Comparison of ENCODE assay signal across 8 cellular contexts in the genomic region with DNA sequence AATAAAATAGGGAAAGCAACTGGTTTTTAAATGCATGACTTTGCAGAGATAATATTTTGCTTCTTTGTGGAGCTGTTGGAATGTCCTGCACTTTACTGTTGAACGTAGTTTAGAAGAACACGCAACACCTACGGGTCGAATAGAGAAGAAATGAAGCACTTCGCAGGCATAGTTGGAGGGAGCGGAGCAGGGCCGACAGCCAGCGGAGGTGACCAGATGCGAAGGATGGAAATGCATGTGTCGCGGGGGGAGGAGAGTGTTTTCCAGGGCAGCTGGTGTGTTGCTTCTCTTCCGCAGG. TPM values are rescaled to one million over a fixed set of nuclear protein-coding genes. Genes with fewer than 3 reads are reported as not detected.
DNase-seq lines count a peak whose midpoint lies in the region; TF ChIP-seq lines count a peak whose summit lies in the region.

No MANE protein-coding gene starts in this region.

- H3F3A ChIP-seq in PC-9 (ENCODE audit: insufficient read depth, low read depth), result peaks cover 31% of the 10 kb centered on the region; the same call in 1 of the 2 replicates

- POLR2A ChIA-PET in PC-9 (lab: Charles Lee; ENCODE audit: unreplicated experiment), result interaction anchor here (0.6 to 0.7 kb wide), 4 partner anchors 31 to 1101 kb away, joined by 3 to 8 read pairs (median 6); no protein-coding TSS in a partner anchor

- intact Hi-C loops in PC-9 (cut with micrococcal nuclease; ENCODE audit: unreplicated experiment) (loop anchor here (2.0 kb wide), 1 partner anchor 72 kb away; the partner anchor contains the start of gene CEBPA), colonic mucosa (cut with DNase I) (loop anchor here (5.0 kb wide), 1 partner anchor 67 kb away; no protein-coding TSS in a partner anchor), uterus (cut with DNase I; ENCODE audit: low total_unique reads) (no loop called here)

- no peaks in the 10 kb centered on the region for H3K9me2 ChIP-seq in PC-9 (ENCODE audit: insufficient read depth)

- H2AFZ ChIP-seq in PC-9, result no peak overlapping the region

- H3K9me3 ChIP-seq in PC-9 (ENCODE audit: insufficient read depth, low read depth), result no peaks in the 10 kb centered on the region
- H3K9me3 ChIP-seq in colonic mucosa, result no peaks in the 10 kb centered on the region
- no peaks in the 10 kb centered on the region for H3K9me3 ChIP-seq in mononuclear cell (ENCODE audit: low read depth, low read length)
- H3K9me3 ChIP-seq in uterus, result no peaks in the 10 kb centered on the region

- no peak for TF ChIP-seq CTCF in PC-9 (conservative IDR thresholded peaks at IDR 0.05)
- no peak for TF ChIP-seq CTCF in colonic mucosa (IDR thresholded peaks at IDR 0.05)
- no peak for TF ChIP-seq CTCF in uterus (IDR thresholded peaks at IDR 0.05)

- peak overlapping the region; percentile 98 for H3K27ac ChIP-seq in PC-9
- H3K27ac ChIP-seq in colonic mucosa, result peak overlapping the region; percentile 92
- peak overlapping the region; percentile 93 to 100 for H3K27ac ChIP-seq in uterus

- H3K4me3 ChIP-seq in PC-9 (peak overlapping the region; percentile 95), colonic mucosa (peak overlapping the region; percentile 56), mononuclear cell (ENCODE audit: low read length) (peak overlapping the region; percentile 62), uterus (peak overlapping the region; percentile 55 to 98)

- peak overlapping the region; percentile 87 to 94 for H3K9ac ChIP-seq in colonic mucosa (ENCODE audit: low read depth in 2 of 2, low read length in 2 of 2)

- peak; percentile 62 for DNase-seq in activated CD8-positive, alpha-beta memory T cell treated with anti-CD3 and anti-CD28 coated beads for 24 hours
- DNase-seq in activated CD8-positive, alpha-beta memory T cell treated with anti-CD3 and anti-CD28 coated beads, Interleukin-2, amount 50 U/mL, for 48 hours, result no peak
- no peak for DNase-seq in PC-9
- no peak for DNase-seq in colonic mucosa
- DNase-seq in uterus, result peak in 1 of 2 donors; percentile 27
- DNase-seq in amygdala (lab: John Stamatoyannopoulos, UW), result no peak
- DNase-seq in NCI-H2029 treated with DMSO at 0.1 percent for 48 hours (lab: John Stamatoyannopoulos, UW), result no peak

- CTCF ChIA-PET in PC-9 (lab: Charles Lee), result interaction anchor here (0.9 to 1.6 kb wide), 3 partner anchors 50 to 77 kb away, joined by 3 to 4 read pairs (median 3); no protein-coding TSS in a partner anchor

- H4K20me1 ChIP-seq in PC-9 (ENCODE audit: insufficient read depth), result peaks cover 47% of the 10 kb centered on the region

- H3K79me2 ChIP-seq in PC-9 (ENCODE audit: low read depth), result peaks cover 53% of the 10 kb centered on the region

- peaks cover 34% of the 10 kb centered on the region for H3K4me1 ChIP-seq in PC-9 (replicated peaks; ENCODE audit: insufficient read depth)
- peaks cover 9% of the 10 kb centered on the region for H3K4me1 ChIP-seq in colonic mucosa
- peaks cover 49% of the 10 kb centered on the region for H3K4me1 ChIP-seq in mononuclear cell (ENCODE audit: insufficient read depth, low read length)
- H3K4me1 ChIP-seq in uterus, result peaks cover 0 to 9% of the 10 kb centered on the region in 2 donors

- H3K36me3 ChIP-seq in PC-9 (ENCODE audit: low read depth) (peaks cover 3% of the 10 kb centered on the region), colonic mucosa (no peaks in the 10 kb centered on the region), uterus (no peaks in the 10 kb centered on the region)

- peak overlapping the region; percentile 96 for H3K4me2 ChIP-seq in PC-9

- BruUV-seq in PC-9 (replicated peaks; lab: Mats Ljungman, UMichigan), result no TSS peak

- TF ChIP-seq POLR2A in uterus (IDR thresholded peaks at IDR 0.05), result no peak

- H3K27me3 ChIP-seq in PC-9 (ENCODE audit: insufficient read depth, low read depth), result no peaks in the 10 kb centered on the region
- no peaks in the 10 kb centered on the region for H3K27me3 ChIP-seq in colonic mucosa
- H3K27me3 ChIP-seq in mononuclear cell (ENCODE audit: insufficient read depth, low read length), result no peaks in the 10 kb centered on the region
- no peaks in the 10 kb centered on the region for H3K27me3 ChIP-seq in uterus

RNA-seq across cellular contexts. Expression of gene CEBPG, which starts 0.8 kb away (rescaled TPM):
- total RNA-seq in PC-9 (2021), result 31.0 and 33.4 TPM in 2 replicates
- total RNA-seq in colonic mucosa, result 10 to 100 TPM; 62.1 to 72.3 TPM
- total RNA-seq in mononuclear cell, result 25.3 TPM
- 10 to 100 TPM; 10.3 to 33.3 (median 25.5) TPM for total RNA-seq in uterus
